Comparison of ENCODE assay signal across 1 cellular context in the genomic region with DNA sequence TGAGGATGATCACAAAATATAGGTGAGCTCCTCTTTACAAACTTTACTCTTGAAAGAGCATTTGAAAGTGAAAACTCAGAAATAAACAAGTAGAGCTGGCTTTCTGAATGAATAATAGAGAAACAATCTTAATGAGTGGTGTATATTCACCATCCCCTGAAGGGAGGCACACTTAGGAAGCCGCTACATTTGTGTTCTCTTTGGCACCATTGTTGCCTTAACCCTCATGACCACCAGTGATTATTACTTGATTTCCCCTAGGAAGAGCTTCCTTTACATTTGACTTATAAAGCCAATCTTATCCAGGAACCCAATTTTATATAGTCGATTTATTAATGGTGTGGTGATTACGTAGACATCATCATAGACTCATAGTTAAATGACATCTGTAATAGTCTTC.
TF ChIP-seq lines count a peak whose summit lies in the region.

No MANE protein-coding gene starts in this region.

TF ChIP-seq in WTC11, 78 proteins besides CTCF, POLR2A, EP300 and RAD21 (continued from another document):
- TF ChIP-seq, protein P1, sequence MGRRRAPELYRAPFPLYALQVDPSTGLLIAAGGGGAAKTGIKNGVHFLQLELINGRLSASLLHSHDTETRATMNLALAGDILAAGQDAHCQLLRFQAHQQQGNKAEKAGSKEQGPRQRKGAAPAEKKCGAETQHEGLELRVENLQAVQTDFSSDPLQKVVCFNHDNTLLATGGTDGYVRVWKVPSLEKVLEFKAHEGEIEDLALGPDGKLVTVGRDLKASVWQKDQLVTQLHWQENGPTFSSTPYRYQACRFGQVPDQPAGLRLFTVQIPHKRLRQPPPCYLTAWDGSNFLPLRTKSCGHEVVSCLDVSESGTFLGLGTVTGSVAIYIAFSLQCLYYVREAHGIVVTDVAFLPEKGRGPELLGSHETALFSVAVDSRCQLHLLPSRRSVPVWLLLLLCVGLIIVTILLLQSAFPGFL (CRISPR knock-in tag; IDR thresholded peaks at IDR 0.05; ENCODE audit: borderline replicate concordance): no peak
- TF ChIP-seq, protein P2, sequence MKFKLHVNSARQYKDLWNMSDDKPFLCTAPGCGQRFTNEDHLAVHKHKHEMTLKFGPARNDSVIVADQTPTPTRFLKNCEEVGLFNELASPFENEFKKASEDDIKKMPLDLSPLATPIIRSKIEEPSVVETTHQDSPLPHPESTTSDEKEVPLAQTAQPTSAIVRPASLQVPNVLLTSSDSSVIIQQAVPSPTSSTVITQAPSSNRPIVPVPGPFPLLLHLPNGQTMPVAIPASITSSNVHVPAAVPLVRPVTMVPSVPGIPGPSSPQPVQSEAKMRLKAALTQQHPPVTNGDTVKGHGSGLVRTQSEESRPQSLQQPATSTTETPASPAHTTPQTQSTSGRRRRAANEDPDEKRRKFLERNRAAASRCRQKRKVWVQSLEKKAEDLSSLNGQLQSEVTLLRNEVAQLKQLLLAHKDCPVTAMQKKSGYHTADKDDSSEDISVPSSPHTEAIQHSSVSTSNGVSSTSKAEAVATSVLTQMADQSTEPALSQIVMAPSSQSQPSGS (CRISPR knock-in tag; IDR thresholded peaks at IDR 0.05; ENCODE audit: borderline replicate concordance, low read depth): no peak
- TF ChIP-seq ZNF219 (CRISPR knock-in tag; IDR thresholded peaks at IDR 0.05; ENCODE audit: borderline replicate concordance): no peak
- TF ChIP-seq RELA (CRISPR knock-in tag; IDR thresholded peaks at IDR 0.05; ENCODE audit: borderline replicate concordance): no peak
- TF ChIP-seq NR3C1 (CRISPR knock-in tag; conservative IDR thresholded peaks at IDR 0.05; ENCODE audit: low read depth): no peak
